Comparison of ENCODE assay signal across 21 cellular contexts in genomic region chr2:151478011-151478410, GRCh38.
A peak's percentile ranks its signal among the peaks of the same experiment; 100 is the strongest.
DNase-seq lines count a peak whose midpoint lies in the region; ATAC-seq, FAIRE-seq and TF ChIP-seq lines count a peak whose summit lies in the region.
"Had no signal": no experiment of that assay in that cellular context is flagged by ENCODE, and none has a peak within 500 bp of the region (broad histone marks: within the 10 kb centered on the region; RNA-seq: fewer than 3 reads in every experiment).

No MANE protein-coding gene starts in this region.

- H4K20me1 ChIP-seq in PC-3 (ENCODE audit: low read length): no peaks in the 10 kb centered on the region
- H4K20me1 ChIP-seq in osteoblast (ENCODE audit: insufficient read depth, low read length): no peaks in the 10 kb centered on the region

- H2AFZ ChIP-seq in PC-3 (ENCODE audit: low read length): no peak overlapping the region
- H2AFZ ChIP-seq in osteoblast (ENCODE audit: low read length): no peak overlapping the region

- POLR2A ChIA-PET in PC-3 (lab: Charles Lee; ENCODE audit: unreplicated experiment): interaction anchor here (0.6 kb wide), 1 partner anchor 458 kb away, joined by 3 read pairs; no protein-coding TSS in a partner anchor

- no peaks in the 10 kb centered on the region for H3K27me3 ChIP-seq in PC-3 (ENCODE audit: low read length)
- no peaks in the 10 kb centered on the region for H3K27me3 ChIP-seq in osteoblast (ENCODE audit: insufficient read depth, low read length)
- H3K27me3 ChIP-seq in pancreas: no peaks in the 10 kb centered on the region
- H3K27me3 ChIP-seq: suprapubic skin, vagina had no signal

- H3K4me2 ChIP-seq in PC-3 (ENCODE audit: low read length) (no peak overlapping the region), osteoblast (ENCODE audit: insufficient read depth, low read length) (no peak overlapping the region)

- 0 out of 2 replicates have a peak, but pooled peaks cover 3% of the 10 kb centered on the region for H3K4me1 ChIP-seq in PC-3 (ENCODE audit: insufficient read depth, low read length)
- H3K4me1 ChIP-seq in osteoblast (ENCODE audit: insufficient read depth, low read length): peaks cover 5% of the 10 kb centered on the region
- no peaks in the 10 kb centered on the region for H3K4me1 ChIP-seq in pancreas
- H3K4me1 ChIP-seq: suprapubic skin, vagina had no signal

- peak; percentile 36 for DNase-seq in EH (ENCODE audit: low read depth)
- peak; percentile 54 for DNase-seq in PC-3
- DNase-seq in choroid plexus epithelial cell (ENCODE audit: low read depth): peak; percentile 28
- no peak for DNase-seq in osteoblast (ENCODE audit: insufficient read length, low spot score, missing footprints)
- DNase-seq in pancreas: no peak
- DNase-seq in Ammon's horn (ENCODE audit: low spot score): no peak
- DNase-seq: activated naive CD8-positive, alpha-beta T cell treated with anti-CD3 and anti-CD28 coated beads for 36 hours; activated T-cell treated with anti-CD3 and anti-CD28 coated beads, Interleukin-2, amount 50 U/mL, for 72 hours; head of caudate nucleus; Kasumi-1; NCI-H1105; NCI-H2107; NCI-H524 treated with DMSO at 0.1 percent for 48 hours; retina; stimulated activated CD4-positive, alpha-beta T cell treated with anti-CD3 and anti-CD28 coated beads, Interleukin-12 subunit alpha, Interleukin-12 subunit beta, amount 100 ng/mL, for 4 hours; T-helper 9 cell had no signal

- H3K36me3 ChIP-seq in PC-3 (ENCODE audit: low read depth, low read length): peaks cover 74% of the 10 kb centered on the region
- H3K36me3 ChIP-seq in osteoblast (ENCODE audit: insufficient read depth, low read length): peaks cover 19% of the 10 kb centered on the region
- peaks cover 0 to 16% (median 4%) of the 10 kb centered on the region in 3 donors for H3K36me3 ChIP-seq in pancreas

- no peak overlapping the region for H3K9ac ChIP-seq in PC-3 (ENCODE audit: low read length)

- no peaks in the 10 kb centered on the region for H3K79me2 ChIP-seq in PC-3 (ENCODE audit: low read length)
- no peaks in the 10 kb centered on the region for H3K79me2 ChIP-seq in osteoblast (ENCODE audit: insufficient read depth, low read length)

- BruUV-seq in PC-3 (replicated peaks; lab: Mats Ljungman, UMichigan): no TSS peak

- CTCF ChIA-PET in PC-3 (lab: Charles Lee): no interaction called here

- no peak for ATAC-seq in PC-3
- ATAC-seq in GM21529 (IDR thresholded peaks at IDR 0.05; ENCODE audit: unreplicated experiment): no peak
- ATAC-seq in GM21381 (IDR thresholded peaks at IDR 0.05; ENCODE audit: unreplicated experiment): no peak
- ATAC-seq in pancreas: no peak
- ATAC-seq: activated CD4-positive, CD25-positive, alpha-beta regulatory T cell treated with anti-CD3 and anti-CD28 coated beads, Interleukin-2, amount 50 U/mL, for 24 hours; activated T-cell treated with anti-CD3 and anti-CD28 coated beads, Interleukin-2, amount 50 U/mL, for 72 hours had no signal

- TF ChIP-seq CTCF in PC-3 (conservative IDR thresholded peaks at IDR 0.05; ENCODE audit: low read depth, low read length) (no peak), choroid plexus epithelial cell (conservative IDR thresholded peaks at IDR 0.05; ENCODE audit: low read depth, low read length) (no peak), osteoblast (IDR thresholded peaks at IDR 0.05; ENCODE audit: extremely low read depth, low read depth, low read length) (no peak), pancreas (IDR thresholded peaks at IDR 0.05) (no peak)

- intact Hi-C loops in PC-3 (cut with micrococcal nuclease) (no loop called here), pancreas (cut with DNase I) (no loop called here)

- H3K27ac ChIP-seq in PC-3 (ENCODE audit: low read length) (no peak overlapping the region), osteoblast (ENCODE audit: low read depth, low read length) (peak overlapping the region; percentile 29), pancreas (no peak overlapping the region)
- H3K27ac ChIP-seq: suprapubic skin, vagina had no signal

- no peak for FAIRE-seq in pancreas (lab: Jason Lieb, UNC)

- no peaks in the 10 kb centered on the region for H3K9me2 ChIP-seq in PC-3 (replicated peaks; ENCODE audit: low read length)

- 96 to 98% methylated on average over 4 of the region's 4 CpGs for WGBS in pancreas, 2 donors

- H3K4me3 ChIP-seq in PC-3 (ENCODE audit: low read length) (no peak overlapping the region), choroid plexus epithelial cell (ENCODE audit: low read depth, low read length) (no peak overlapping the region), osteoblast (ENCODE audit: insufficient read depth, low read length) (no peak overlapping the region), pancreas (no peak overlapping the region)
- H3K4me3 ChIP-seq: suprapubic skin, vagina had no signal

- no peaks in the 10 kb centered on the region for H3F3A ChIP-seq in PC-3 (ENCODE audit: low read length, unreplicated experiment)

- H3K9me3 ChIP-seq in PC-3 (ENCODE audit: low read length) (no peaks in the 10 kb centered on the region), osteoblast (ENCODE audit: low read depth, low read length) (no peaks in the 10 kb centered on the region), pancreas (no peaks in the 10 kb centered on the region)
- H3K9me3 ChIP-seq: suprapubic skin, vagina had no signal

Comparison
In these comparisons a context has a peak if more than half of its experiments do, and no peak if none do; other contexts are left out.
1. DNase-seq: peak in EH (single experiment), PC-3 (single experiment) and choroid plexus epithelial cell (single experiment); none in osteoblast (single experiment), pancreas (0 of 6) and Ammon's horn (single experiment).